Comparison of ENCODE assay signal across 8 cellular contexts in genomic region chr1:202010042-202011015, GRCh38.
DNase-seq lines count a peak whose midpoint lies in the region; ATAC-seq and TF ChIP-seq lines count a peak whose summit lies in the region.

TSS of gene ELF3 (plus strand) at chr1:202010587. CDS start at chr1:202011137, 550 bp downstream.

- peak within 1 kb of the TSS; percentile 27 for H3K4me3 ChIP-seq in RWPE2 (ENCODE audit: severe bottlenecking)

- peak; percentile 2 for TF ChIP-seq CTCF in RWPE2 (IDR thresholded peaks at IDR 0.05; ENCODE audit: poor library complexity, severe bottlenecking)

- peak; percentile 75 for ATAC-seq in GM19452 (IDR thresholded peaks at IDR 0.05; ENCODE audit: unreplicated experiment)
- peak; percentile 61 for ATAC-seq in RWPE2 (ENCODE audit: low read depth)
- ATAC-seq in GM21367 (IDR thresholded peaks at IDR 0.05; ENCODE audit: unreplicated experiment), result no peak

- H3K27me3 ChIP-seq in RWPE2 (ENCODE audit: insufficient read depth, poor library complexity, severe bottlenecking), result no peaks in the 10 kb centered on the region

- H3K9me3 ChIP-seq in RWPE2 (ENCODE audit: severe bottlenecking), result no peaks in the 10 kb centered on the region

- peak within 1 kb of the TSS; percentile 68 for H3K27ac ChIP-seq in RWPE2 (ENCODE audit: poor library complexity, severe bottlenecking)

- DNase-seq in DMS153 (lab: John Stamatoyannopoulos, UW), result peak; percentile 100
- DNase-seq in HPDE6-E6E7 (ENCODE audit: extremely low spot score), result peak; percentile 89
- peak; percentile 74 for DNase-seq in RWPE2 (ENCODE audit: low spot score)
- DNase-seq in kidney tubule cell (ENCODE audit: low spot score), result peak; percentile 100
- DNase-seq in Ammon's horn (ENCODE audit: low spot score), result no peak
- no peak for DNase-seq in stimulated activated CD4-positive, alpha-beta T cell treated with anti-CD3 and anti-CD28 coated beads, Interleukin-15, amount 100 ng/mL, for 24 hours

- H3K36me3 ChIP-seq in RWPE2 (ENCODE audit: low read depth), result peaks cover 9% of the 10 kb centered on the region

- H3K4me1 ChIP-seq in RWPE2 (ENCODE audit: insufficient read depth, poor library complexity, severe bottlenecking), result peaks cover 51% of the 10 kb centered on the region

Comparison
In these comparisons a context has a peak if more than half of its experiments do, and no peak if none do; other contexts are left out.
1. DNase-seq: peak in DMS153 (single experiment), HPDE6-E6E7 (single experiment), RWPE2 (single experiment) and kidney tubule cell (single experiment); none in Ammon's horn (single experiment) and stimulated activated CD4-positive, alpha-beta T cell treated with anti-CD3 and anti-CD28 coated beads, Interleukin-15, amount 100 ng/mL, for 24 hours (single experiment).